18 cellular contexts compared by ENCODE assay signal in genomic region chr14:64625363-64626232, GRCh38.
DNase-seq lines count a peak whose midpoint lies in the region; ATAC-seq and TF ChIP-seq lines count a peak whose summit lies in the region.
"Had no signal": no experiment of that assay in that cellular context is flagged by ENCODE, and none has a peak within 500 bp of the region (broad histone marks: within the 10 kb centered on the region; RNA-seq: fewer than 3 reads in every experiment).

No MANE protein-coding gene starts in this region.

- H3K4me3 ChIP-seq in WERI-Rb-1 (ENCODE audit: low read depth, low read length) (no peak overlapping the region), heart left ventricle (no peak overlapping the region), mucosa of descending colon (no peak overlapping the region)
- H3K4me3 ChIP-seq: BLaER1 treated with 17β-estradiol and CSF1 and Interleukin-3, amounts not matched to agents 10 nM and 100 nM; PC-9; prostate gland had no signal

- H3K9me3 ChIP-seq in WERI-Rb-1 (ENCODE audit: severe bottlenecking), result no peaks in the 10 kb centered on the region
- H3K9me3 ChIP-seq in heart left ventricle, result no peaks in the 10 kb centered on the region
- H3K9me3 ChIP-seq in mucosa of descending colon, result no peaks in the 10 kb centered on the region
- H3K9me3 ChIP-seq: BLaER1 treated with 17β-estradiol and CSF1 and Interleukin-3, amounts not matched to agents 10 nM and 100 nM; prostate gland had no signal

- DNase-seq in WERI-Rb-1, result peak; percentile 25
- peak in 1 of 5 donors; percentile 37 for DNase-seq in heart left ventricle
- DNase-seq in mucosa of descending colon, result peak; percentile 45 to 62 (median 61)
- DNase-seq in type B pancreatic cell (ENCODE audit: extremely low spot score, unreplicated experiment), result no peak
- DNase-seq in activated effector memory CD4-positive, alpha-beta T cell treated with anti-CD3 and anti-CD28 coated beads, Interleukin-2, amount 50 U/mL, for 16 hours, result no peak
- DNase-seq in activated CD4-positive, alpha-beta memory T cell treated with anti-CD3 and anti-CD28 coated beads for 36 hours, result no peak
- DNase-seq: activated CD8-positive, alpha-beta memory T cell treated with anti-CD3 and anti-CD28 coated beads for 24 hours; aorta; DMS153; glutamatergic neuron; NCI-H2081 treated with DMSO at 0.1 percent for 48 hours; NCI-H526 treated with DMSO at 0.1 percent for 48 hours; SW 1271 had no signal

- no peak overlapping the region for H3K4me3 Mint-ChIP-seq in type B pancreatic cell
- H3K4me3 Mint-ChIP-seq in activated CD4-positive, alpha-beta memory T cell treated with anti-CD3 and anti-CD28 coated beads for 36 hours, result no peak overlapping the region
- H3K4me3 Mint-ChIP-seq: IgD-negative memory B cell had no signal

- no peaks in the 10 kb centered on the region for H3K27me3 Mint-ChIP-seq in type B pancreatic cell
- no peaks in the 10 kb centered on the region for H3K27me3 Mint-ChIP-seq in activated CD4-positive, alpha-beta memory T cell treated with anti-CD3 and anti-CD28 coated beads for 36 hours

- TF ChIP-seq CTCF in WERI-Rb-1 (IDR thresholded peaks at IDR 0.05; ENCODE audit: low read depth, low read length) (no peak), heart left ventricle (IDR thresholded peaks at IDR 0.05) (no peak), mucosa of descending colon (IDR thresholded peaks at IDR 0.05) (no peak), type B pancreatic cell (conservative IDR thresholded peaks at IDR 0.05) (no peak)

- POLR2A ChIA-PET in activated CD4-positive, alpha-beta memory T cell treated with anti-CD3 and anti-CD28 coated beads for 36 hours (lab: Charles Lee), result no interaction called here

- no peaks in the 10 kb centered on the region for H3K36me3 ChIP-seq in WERI-Rb-1
- H3K36me3 ChIP-seq in heart left ventricle, result no peaks in the 10 kb centered on the region
- H3K36me3 ChIP-seq in mucosa of descending colon (ENCODE audit: low read depth), result no peaks in the 10 kb centered on the region
- H3K36me3 ChIP-seq: BLaER1 treated with 17β-estradiol and CSF1 and Interleukin-3, amounts not matched to agents 10 nM and 100 nM; prostate gland had no signal

- H3K4me1 Mint-ChIP-seq in type B pancreatic cell (ENCODE audit: unreplicated experiment), result peaks cover 19% of the 10 kb centered on the region
- no peaks in the 10 kb centered on the region for H3K4me1 Mint-ChIP-seq in activated CD4-positive, alpha-beta memory T cell treated with anti-CD3 and anti-CD28 coated beads for 36 hours (ENCODE audit: low read depth)

- WGBS in heart left ventricle, 4 donors, result 60 to 69% (median 62%) methylated on average over 15 of the region's 15 CpGs

- no peaks in the 10 kb centered on the region for H3K36me3 Mint-ChIP-seq in type B pancreatic cell
- no peaks in the 10 kb centered on the region for H3K36me3 Mint-ChIP-seq in activated CD4-positive, alpha-beta memory T cell treated with anti-CD3 and anti-CD28 coated beads for 36 hours
- H3K36me3 Mint-ChIP-seq: IgD-negative memory B cell had no signal

- H3K27ac Mint-ChIP-seq in type B pancreatic cell, result peak overlapping the region; percentile 56
- no peak overlapping the region for H3K27ac Mint-ChIP-seq in activated CD4-positive, alpha-beta memory T cell treated with anti-CD3 and anti-CD28 coated beads for 36 hours
- H3K27ac Mint-ChIP-seq: IgD-negative memory B cell had no signal

- H3K4me1 ChIP-seq in heart left ventricle, result peaks cover 0 to 6% (median 0%) of the 10 kb centered on the region in 12 donors
- peaks cover 4% of the 10 kb centered on the region for H3K4me1 ChIP-seq in mucosa of descending colon (ENCODE audit: low read depth)
- H3K4me1 ChIP-seq: prostate gland had no signal

- no peaks in the 10 kb centered on the region for H3K9me3 Mint-ChIP-seq in type B pancreatic cell
- no peaks in the 10 kb centered on the region for H3K9me3 Mint-ChIP-seq in activated CD4-positive, alpha-beta memory T cell treated with anti-CD3 and anti-CD28 coated beads for 36 hours
- H3K9me3 Mint-ChIP-seq: IgD-negative memory B cell had no signal

- no peaks in the 10 kb centered on the region for H3K27me3 ChIP-seq in WERI-Rb-1 (ENCODE audit: insufficient read depth, low read depth, severe bottlenecking)
- H3K27me3 ChIP-seq in heart left ventricle, result no peaks in the 10 kb centered on the region
- H3K27me3 ChIP-seq: BLaER1 treated with 17β-estradiol and CSF1 and Interleukin-3, amounts not matched to agents 10 nM and 100 nM had no signal

- H3K27ac ChIP-seq in WERI-Rb-1 (peak overlapping the region; percentile 40; the same call in 1 of the 2 replicates), heart left ventricle (peak overlapping the region in 3 of 12 donors; percentile 19 to 61 (median 37))
- H3K27ac ChIP-seq: BLaER1 treated with 17β-estradiol and CSF1 and Interleukin-3, amounts not matched to agents 10 nM and 100 nM; PC-9; prostate gland had no signal

- no peak for TF ChIP-seq POLR2A in heart left ventricle (IDR thresholded peaks at IDR 0.05)

- CTCF ChIA-PET in activated CD4-positive, alpha-beta memory T cell treated with anti-CD3 and anti-CD28 coated beads for 36 hours (lab: Charles Lee), result interaction anchor here (0.5 to 8.3 kb wide), 4 partner anchors 11 to 198 kb away, joined by 3 to 36 read pairs (median 3); partner anchors contain the start of gene HSPA2

- peak in 3 of 4 donors; percentile 28 to 79 (median 47) for ATAC-seq in heart left ventricle
- peak; percentile 84 for ATAC-seq in mucosa of descending colon
- no peak for ATAC-seq in GM18861 (IDR thresholded peaks at IDR 0.05; ENCODE audit: unreplicated experiment)

- intact Hi-C loops in heart left ventricle (cut with DNase I) (no loop called here), mucosa of descending colon (cut with DNase I, micrococcal nuclease) (no loop called here)
- intact Hi-C loops in activated CD4-positive, alpha-beta memory T cell treated with anti-CD3 and anti-CD28 coated beads for 36 hours (cut with micrococcal nuclease), result no loop called here

Comparison
In these comparisons a context has a peak if more than half of its experiments do, and no peak if none do; other contexts are left out.
1. DNase-seq: peak in WERI-Rb-1 (single experiment) and mucosa of descending colon (3 of 3); none in type B pancreatic cell (single experiment), activated effector memory CD4-positive, alpha-beta T cell treated with anti-CD3 and anti-CD28 coated beads, Interleukin-2, amount 50 U/mL, for 16 hours (single experiment) and activated CD4-positive, alpha-beta memory T cell treated with anti-CD3 and anti-CD28 coated beads for 36 hours (single experiment).